In the genomic region with DNA sequence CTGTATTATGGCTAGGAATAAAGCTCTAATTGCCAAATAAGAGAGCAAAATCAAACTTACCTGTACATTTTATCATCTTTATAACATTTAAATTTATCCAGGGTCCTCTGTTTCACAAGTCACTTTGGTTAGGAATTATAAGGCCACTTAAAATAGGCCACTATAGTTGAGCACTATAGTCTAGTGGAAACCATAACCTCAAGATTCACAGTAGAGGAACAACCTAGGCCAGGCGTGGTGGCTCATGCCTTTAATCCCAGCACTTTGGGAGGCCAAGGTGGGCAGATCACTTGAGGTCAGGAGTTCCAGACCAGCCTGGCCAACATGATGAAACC, we compare ENCODE assay signal across 8 cellular contexts. TPM values are rescaled to one million over a fixed set of nuclear protein-coding genes. Genes with fewer than 3 reads are reported as not detected.
A peak's percentile ranks its signal among the peaks of the same experiment; 100 is the strongest.
DNase-seq lines count a peak whose midpoint lies in the region; ATAC-seq and TF ChIP-seq lines count a peak whose summit lies in the region.
"Not testable (repeated sequence)": the region's sequence is repeated elsewhere in the genome, so short reads cannot be mapped to it uniquely, and the experiment has no call there.

No MANE protein-coding gene starts in this region.

- H3K9me2 ChIP-seq in MM.1S (replicated peaks; ENCODE audit: insufficient read depth, low read length), result not testable (repeated sequence)

- H3K36me3 Mint-ChIP-seq in activated CD8-positive, alpha-beta memory T cell treated with anti-CD3 and anti-CD28 coated beads, Interleukin-2, amount 10 ng/mL, durations not matched to agents 7 days and 5 days, result not testable (repeated sequence)

- H3K4me3 ChIP-seq in MM.1S (ENCODE audit: low read length) (peak overlapping the region; percentile 56), thoracic aorta (peak overlapping the region; percentile 63)
- not testable (repeated sequence) for H3K4me3 ChIP-seq in brain microvascular endothelial cell (ENCODE audit: low read depth, low read length); mesodermal cell (ENCODE audit: extremely low read depth, insufficient read depth, low read length, poor library complexity, severe bottlenecking)

- peaks cover 29% of the 10 kb centered on the region for H3K4me1 Mint-ChIP-seq in activated CD8-positive, alpha-beta memory T cell treated with anti-CD3 and anti-CD28 coated beads, Interleukin-2, amount 10 ng/mL, durations not matched to agents 7 days and 5 days

- H3K27me3 ChIP-seq in MM.1S (replicated peaks; ENCODE audit: insufficient read depth, low read length); brain microvascular endothelial cell (replicated peaks); thoracic aorta (replicated peaks; ENCODE audit: insufficient read depth): not testable (repeated sequence)

- in situ Hi-C loops in ACHN (cut with HindIII; ENCODE audit: low pct_ligation_motif_present, low pct_unique_long_range_greater_than_20kb, low sequenced_read_pairs); brain microvascular endothelial cell (cut with HindIII; ENCODE audit: low pct_ligation_motif_present, low sequenced_read_pairs): not testable (repeated sequence)

- not testable (repeated sequence) for H2AFZ ChIP-seq in MM.1S (ENCODE audit: low read length)

- H3F3A ChIP-seq in MM.1S (ENCODE audit: insufficient read depth, low read length), result peaks cover 36% of the 10 kb centered on the region

- peak overlapping the region; percentile 78 for H3K27ac Mint-ChIP-seq in activated CD8-positive, alpha-beta memory T cell treated with anti-CD3 and anti-CD28 coated beads, Interleukin-2, amount 10 ng/mL, durations not matched to agents 7 days and 5 days

- peak overlapping the region; percentile 92 for H3K4me2 ChIP-seq in MM.1S (ENCODE audit: low read depth, low read length)

- CTCF ChIA-PET in activated CD8-positive, alpha-beta memory T cell treated with anti-CD3 and anti-CD28 coated beads, Interleukin-2, amount 10 ng/mL, durations not matched to agents 7 days and 5 days (lab: Charles Lee), result interaction anchor here (0.7 to 2.1 kb wide), 9 partner anchors 25 to 90 kb away, joined by 3 to 12 read pairs (median 3); a partner anchor contains a TSS

- H4K20me1 ChIP-seq in MM.1S (ENCODE audit: insufficient read depth, low read length), result not testable (repeated sequence)

- not testable (repeated sequence) for H3K36me3 ChIP-seq in MM.1S (replicated peaks; ENCODE audit: insufficient read depth, low read length); brain microvascular endothelial cell (replicated peaks); mesodermal cell (ENCODE audit: control insufficient read depth, insufficient read depth, low read length); thoracic aorta

- H3K27ac ChIP-seq in MM.1S (ENCODE audit: low read length) (peak overlapping the region; percentile 99), brain microvascular endothelial cell (peak overlapping the region; percentile 81), mesodermal cell (ENCODE audit: low read depth, low read length, severe bottlenecking) (peak overlapping the region; percentile 58), thoracic aorta (peak overlapping the region; percentile 98 to 100)

- not testable (repeated sequence) for TF ChIP-seq CTCF in MM.1S (IDR thresholded peaks at IDR 0.05; ENCODE audit: low read length); brain microvascular endothelial cell (IDR thresholded peaks at IDR 0.05; ENCODE audit: low read depth, low read length, missing control alignments); thoracic aorta (IDR thresholded peaks at IDR 0.05)

- not testable (repeated sequence) for H3K27me3 Mint-ChIP-seq in activated CD8-positive, alpha-beta memory T cell treated with anti-CD3 and anti-CD28 coated beads, Interleukin-2, amount 10 ng/mL, durations not matched to agents 7 days and 5 days

- not testable (repeated sequence) for ATAC-seq in activated CD8-positive, alpha-beta memory T cell treated with anti-CD3 and anti-CD28 coated beads, Interleukin-2, amount 10 ng/mL, durations not matched to agents 7 days and 5 days; thoracic aorta (ENCODE audit: insufficient number of reproducible peaks, low FRiP score, low read depth)
- peak; percentile 24 for ATAC-seq in Right ventricle myocardium superior (ENCODE audit: poor library complexity)
- ATAC-seq in sciatic nerve, result peak; percentile 30

- not testable (repeated sequence) for H3K9me3 Mint-ChIP-seq in activated CD8-positive, alpha-beta memory T cell treated with anti-CD3 and anti-CD28 coated beads, Interleukin-2, amount 10 ng/mL, durations not matched to agents 7 days and 5 days (ENCODE audit: low read depth)

- WGBS in mesodermal cell (ENCODE audit: insufficient coverage in 2 of 2), 2 experiments, result 100% methylated on average over 1 of the region's 1 CpG; no CpG with 5 or more reads in 1 of the 2 experiments

- intact Hi-C loops in Right ventricle myocardium superior (cut with DNase I); sciatic nerve (cut with DNase I): not testable (repeated sequence)

- H3K4me1 ChIP-seq in MM.1S (ENCODE audit: low read length) (peaks cover 28% of the 10 kb centered on the region), mesodermal cell (ENCODE audit: control insufficient read depth, insufficient read depth, low read length, poor library complexity, severe bottlenecking) (peaks cover 16% of the 10 kb centered on the region), thoracic aorta (ENCODE audit: control insufficient read depth in 1 of 2, low read depth in 2 of 2) (peaks cover 49 to 86% of the 10 kb centered on the region in 2 donors)

- H3K9ac ChIP-seq in MM.1S (ENCODE audit: low read length), result peak overlapping the region; percentile 72

- not testable (repeated sequence) for H3K4me3 Mint-ChIP-seq in activated CD8-positive, alpha-beta memory T cell treated with anti-CD3 and anti-CD28 coated beads, Interleukin-2, amount 10 ng/mL, durations not matched to agents 7 days and 5 days

- not testable (repeated sequence) for H3K9me3 ChIP-seq in MM.1S (replicated peaks; ENCODE audit: insufficient read depth, low read length); mesodermal cell (ENCODE audit: control insufficient read depth, low read length); thoracic aorta

- peak; percentile 19 for DNase-seq in ACHN
- DNase-seq in MM.1S; activated CD8-positive, alpha-beta memory T cell treated with anti-CD3 and anti-CD28 coated beads, Interleukin-2, amount 10 ng/mL, durations not matched to agents 7 days and 5 days; brain microvascular endothelial cell; Right ventricle myocardium superior; sciatic nerve (ENCODE audit: low spot score); thoracic aorta (ENCODE audit: low spot score): not testable (repeated sequence)

- H3K79me2 ChIP-seq in MM.1S (ENCODE audit: low read length), result peaks cover 86% of the 10 kb centered on the region

RNA-seq across cellular contexts. Expression of a gene that starts 31.9 kb away (rescaled TPM):
- 10 to 100 TPM; 49.7 to 51.5 TPM for total RNA-seq in activated CD8-positive, alpha-beta memory T cell treated with anti-CD3 and anti-CD28 coated beads, Interleukin-2, amount 10 ng/mL, durations not matched to agents 7 days and 5 days
- total RNA-seq in Right ventricle myocardium superior (64.0 TPM), sciatic nerve (84.4 TPM), thoracic aorta (100 to 1,000 TPM in 1 of 2 donors, 10 to 100 TPM in 1; 97.7 to 123 TPM)
- 25.6 TPM for polyA plus RNA-seq in mesodermal cell (2013, experiment 1 of 2)
- polyA plus RNA-seq in mesodermal cell (2013, experiment 2 of 2), result 24.1 TPM
